ENCODE assay signal across 8 cellular contexts in genomic region chr19:43934055-43934984, GRCh38. TPM values are rescaled to one million over a fixed set of nuclear protein-coding genes. Genes with fewer than 3 reads are reported as not detected.
DNase-seq lines count a peak whose midpoint lies in the region; ATAC-seq, FAIRE-seq and TF ChIP-seq lines count a peak whose summit lies in the region.

No MANE protein-coding gene starts in this region.

- H4K8ac ChIP-seq in trophoblast cell (ENCODE audit: low read depth, low read length) = peak overlapping the region; percentile 55

- peaks cover 9% of the 10 kb centered on the region for H3K4me1 ChIP-seq in cardiac muscle cell (ENCODE audit: low read depth)
- H3K4me1 ChIP-seq in trophoblast cell (ENCODE audit: control insufficient read depth in 1 of 2, insufficient read depth in 2 of 2, low read length in 2 of 2) = peaks cover 0 to 3% of the 10 kb centered on the region in 2 experiments

- H2AK5ac ChIP-seq in trophoblast cell (ENCODE audit: low read length) = no peak overlapping the region

- peak overlapping the region; percentile 97 for H3K9ac ChIP-seq in trophoblast cell (ENCODE audit: low read length)

- peak overlapping the region; percentile 88 for H4K12ac ChIP-seq in trophoblast cell (ENCODE audit: low read depth, low read length)

- no peak for FAIRE-seq in frontal cortex (lab: Jason Lieb, UNC)

- no peaks in the 10 kb centered on the region for H3K79me2 ChIP-seq in trophoblast cell (ENCODE audit: control insufficient read depth, insufficient read depth, low read length, poor library complexity)

- H3K4me2 ChIP-seq in trophoblast cell (ENCODE audit: low read length) = peak overlapping the region; percentile 76

- peaks cover 2% of the 10 kb centered on the region for H3K79me1 ChIP-seq in trophoblast cell (ENCODE audit: low read length)

- intact Hi-C loops in cardiac septum (cut with DNase I) = loop anchor here (2.0 kb wide), 1 partner anchor 32 kb away; no protein-coding TSS in a partner anchor

- H3K27ac Mint-ChIP-seq in T-cell = peak overlapping the region; percentile 92 to 93

- peaks cover 42% of the 10 kb centered on the region for H3K36me3 Mint-ChIP-seq in T-cell

- CTCF ChIA-PET in T-cell (lab: Charles Lee) = interaction anchor here in 1 of 2 donors (0.8 to 1.2 kb wide), 3 partner anchors 17 to 231 kb away, joined by 3 to 5 read pairs (median 3); partner anchors contain the start of genes ZNF221 and ZNF226

- POLR2A ChIA-PET in T-cell (lab: Charles Lee) = interaction anchor here in 1 of 2 donors (0.6 kb wide), 1 partner anchor 278 kb away, joined by 5 read pairs; the partner anchor contains the start of gene ZNF227

- H2BK120ac ChIP-seq in trophoblast cell (ENCODE audit: insufficient read depth, low read length, poor library complexity) = no peak overlapping the region

- H3K9me3 Mint-ChIP-seq in T-cell = peaks cover 0 to 1% (median 0%) of the 10 kb centered on the region in 3 donors

- no peak overlapping the region for H3K23ac ChIP-seq in trophoblast cell (ENCODE audit: low read length)

- H2BK12ac ChIP-seq in trophoblast cell (ENCODE audit: low read length) = no peak overlapping the region

- H3K18ac ChIP-seq in trophoblast cell (ENCODE audit: low read length) = no peak overlapping the region

- H3K4me3 ChIP-seq in cardiac muscle cell (peak overlapping the region; percentile 80), trophoblast cell (ENCODE audit: low read depth, low read length) (peak overlapping the region; percentile 91)

- peaks cover 33% of the 10 kb centered on the region for H3K36me3 ChIP-seq in cardiac muscle cell
- H3K36me3 ChIP-seq in trophoblast cell (ENCODE audit: control insufficient read depth in 1 of 2, insufficient read depth in 2 of 2, low read length in 2 of 2) = peaks cover 6 to 13% of the 10 kb centered on the region in 2 experiments

- peaks cover 29 to 33% (median 31%) of the 10 kb centered on the region in 3 donors for H3K4me1 Mint-ChIP-seq in T-cell

- WGBS in trophoblast cell (ENCODE audit: extremely low coverage, insufficient coverage, insufficient read length) = no CpG with 5 or more reads among the region's 15 CpGs

- H3K14ac ChIP-seq in trophoblast cell (ENCODE audit: low read length) = no peak overlapping the region

- H2AFZ ChIP-seq in trophoblast cell (ENCODE audit: insufficient read depth, low read length, poor library complexity) = peak overlapping the region; percentile 95

- TF ChIP-seq CTCF in cardiac muscle cell (IDR thresholded peaks at IDR 0.05; ENCODE audit: low read depth, low read length) = peak; percentile 20

- DNase-seq in cardiac muscle cell (ENCODE audit: low read depth in 1 of 2, low spot score in 1 of 2) = peak; percentile 3 to 6
- DNase-seq in cardiac septum (ENCODE audit: low spot score) = no peak
- no peak for DNase-seq in T-cell
- peak; percentile 15 for DNase-seq in fibroblast of peridontal ligament (ENCODE audit: extremely low read depth)
- DNase-seq in trophoblast cell = no peak
- no peak for DNase-seq in frontal cortex (ENCODE audit: low spot score in 2 of 2)
- no peak for DNase-seq in NCI-H2227 treated with DMSO at 0.1 percent for 48 hours (lab: John Stamatoyannopoulos, UW)
- no peak for DNase-seq in NCI-H2029 treated with DMSO at 0.1 percent for 48 hours (lab: John Stamatoyannopoulos, UW)

- H4K91ac ChIP-seq in trophoblast cell (ENCODE audit: low read depth, low read length) = peak overlapping the region; percentile 12

- H3K9me3 ChIP-seq in cardiac muscle cell (ENCODE audit: low read depth) (no peaks in the 10 kb centered on the region), trophoblast cell (ENCODE audit: insufficient read depth, low read depth, low read length) (no peaks in the 10 kb centered on the region)

- H3K27me3 Mint-ChIP-seq in T-cell = no peaks in the 10 kb centered on the region

- H3K4me3 Mint-ChIP-seq in T-cell = peak overlapping the region; percentile 90 to 95 (median 94)

- no peak for ATAC-seq in T-cell (replicated peaks in 1 of 4)

- H3K27ac ChIP-seq in cardiac muscle cell = peak overlapping the region; percentile 93
- peak overlapping the region; percentile 70 for H3K27ac ChIP-seq in trophoblast cell (ENCODE audit: low read depth, low read length)

- no peak overlapping the region for H3K4ac ChIP-seq in trophoblast cell (ENCODE audit: low read depth, low read length)

- no peak overlapping the region for H2BK5ac ChIP-seq in trophoblast cell (ENCODE audit: low read depth, low read length, poor library complexity)

- H3K27me3 ChIP-seq in cardiac muscle cell = no peaks in the 10 kb centered on the region
- no peaks in the 10 kb centered on the region for H3K27me3 ChIP-seq in trophoblast cell (ENCODE audit: insufficient read depth, low read length)

RNA-seq across cellular contexts. Expression of gene ZNF45, which starts 0.8 kb away (rescaled TPM):
- total RNA-seq in cardiac muscle cell (13.4 and 14.3 TPM in 2 replicates), cardiac septum (7.0 TPM), T-cell (10 to 100 TPM; 12.7 to 22.2 (median 19.2) TPM), frontal cortex (25.3 TPM)
- 7.9 and 10.1 TPM in 2 replicates for polyA plus RNA-seq in cardiac muscle cell
- 6.4 and 6.9 TPM in 2 replicates for polyA plus RNA-seq in trophoblast cell (2013)

RNA-seq across cellular contexts. Expression of gene ZNF221, which starts 16.7 kb away (rescaled TPM):
- 3.8 and 9.3 TPM in 2 replicates for total RNA-seq in cardiac muscle cell
- 0.54 and 3.7 TPM in 2 replicates for polyA plus RNA-seq in cardiac muscle cell
- 4.7 TPM for total RNA-seq in cardiac septum
- total RNA-seq in T-cell = 1 to 10 TPM in 4 of 5 donors, under 1 TPM in 1; 0.77 to 3.0 (median 1.6) TPM
- 1.5 and 1.7 TPM in 2 replicates for polyA plus RNA-seq in trophoblast cell (2013)
- total RNA-seq in frontal cortex = 15.9 TPM

RNA-seq across cellular contexts. Expression of gene ZNF155, which starts 49.7 kb away (rescaled TPM):
- 9.3 and 13.9 TPM in 2 replicates for total RNA-seq in cardiac muscle cell
- polyA plus RNA-seq in cardiac muscle cell = 9.0 and 16.7 TPM in 2 replicates
- 6.4 TPM for total RNA-seq in cardiac septum
- total RNA-seq in T-cell = 10 to 100 TPM in 3 of 5 donors, 1 to 10 TPM in 2; 4.6 to 12.4 (median 11.3) TPM
- 6.0 and 6.2 TPM in 2 replicates for polyA plus RNA-seq in trophoblast cell (2013)
- total RNA-seq in frontal cortex = 13.0 TPM

RNA-seq across cellular contexts. Expression of gene ZNF404, which starts 50.6 kb away (rescaled TPM):
- 2.5 and 4.4 TPM in 2 replicates for total RNA-seq in cardiac muscle cell
- 9.8 and 11.4 TPM in 2 replicates for polyA plus RNA-seq in cardiac muscle cell
- total RNA-seq in cardiac septum = 8.4 TPM
- total RNA-seq in T-cell = 1 to 10 TPM; 1.1 to 3.0 (median 2.4) TPM
- 5.1 and 5.7 TPM in 2 replicates for polyA plus RNA-seq in trophoblast cell (2013)
- 4.9 TPM for total RNA-seq in frontal cortex

Comparison
In these comparisons a context has a peak if more than half of its experiments do, and no peak if none do; other contexts are left out.
1. DNase-seq: peak in cardiac muscle cell (2 of 2) and fibroblast of peridontal ligament (single experiment); none in cardiac septum (single experiment), T-cell (0 of 34), trophoblast cell (0 of 2), frontal cortex (0 of 2), NCI-H2227 treated with DMSO at 0.1 percent for 48 hours (single experiment) and NCI-H2029 treated with DMSO at 0.1 percent for 48 hours (single experiment).